ENCODE assay signal across 9 cellular contexts in the genomic region with DNA sequence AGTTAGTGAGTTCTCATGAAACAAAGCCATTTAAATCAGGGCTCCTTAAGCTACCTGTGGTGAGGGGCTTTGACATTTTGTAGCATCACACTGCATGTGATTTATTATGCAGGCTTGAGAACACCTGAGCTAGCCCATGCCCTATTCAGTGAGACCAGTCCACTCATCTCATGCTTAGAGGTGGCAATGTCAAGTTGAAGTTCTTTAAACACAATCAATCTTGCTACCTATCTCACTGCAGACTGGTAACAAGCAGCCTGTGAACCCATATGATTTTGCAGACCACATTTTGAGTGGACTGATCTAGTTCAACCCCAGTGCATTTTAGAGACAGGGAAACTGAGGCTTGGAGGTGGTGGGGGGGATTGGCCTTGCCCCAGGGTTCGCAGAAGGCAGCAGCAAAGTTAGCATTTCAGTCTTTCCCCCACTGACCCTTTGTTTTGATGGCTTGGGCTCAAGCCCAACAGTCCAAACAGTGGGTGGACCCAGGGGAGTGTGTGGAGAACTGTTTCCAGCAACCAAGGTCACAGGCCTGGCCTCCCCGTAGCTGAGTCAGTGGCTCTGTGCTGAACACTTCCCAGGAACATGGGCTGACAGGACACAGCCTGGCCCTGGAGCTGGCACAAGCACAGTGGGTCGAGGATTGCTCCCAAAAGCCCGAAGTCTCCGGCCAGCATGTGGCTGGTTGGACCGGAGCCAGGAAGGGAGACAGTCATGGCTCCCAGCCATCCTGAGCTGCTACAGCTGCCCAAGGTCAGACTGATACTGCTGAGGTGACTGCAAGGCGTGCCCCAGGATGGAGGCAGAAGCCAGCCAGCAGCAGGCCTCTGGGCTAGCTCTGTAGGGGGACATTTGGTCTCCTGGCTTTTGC.
DNase-seq lines count a peak whose midpoint lies in the region; ATAC-seq lines count a peak whose summit lies in the region.
"Had no signal": no experiment of that assay in that cellular context is flagged by ENCODE, and none has a peak within 500 bp of the region (broad histone marks: within the 10 kb centered on the region; RNA-seq: fewer than 3 reads in every experiment).

No MANE protein-coding gene starts in this region.

- peaks cover 9% of the 10 kb centered on the region for H3K4me1 ChIP-seq in rectal smooth muscle tissue (ENCODE audit: control insufficient read depth, insufficient read depth, low read length)

- no peak overlapping the region for H3K4me3 Mint-ChIP-seq in activated T-helper 17 cell treated with anti-CD3 and anti-CD28 coated beads, Interleukin-2, amount 50 U/mL, for 72 hours

- H3K36me3 Mint-ChIP-seq in activated T-helper 17 cell treated with anti-CD3 and anti-CD28 coated beads, Interleukin-2, amount 50 U/mL, for 72 hours (ENCODE audit: low read depth): peaks cover 6% of the 10 kb centered on the region

- peak overlapping the region; percentile 42 for H3K27ac Mint-ChIP-seq in activated T-helper 17 cell treated with anti-CD3 and anti-CD28 coated beads, Interleukin-2, amount 50 U/mL, for 72 hours

- H3K27me3 ChIP-seq in rectal smooth muscle tissue (ENCODE audit: control insufficient read depth, insufficient read depth, low read length): no peaks in the 10 kb centered on the region

- intact Hi-C loops in cardiac septum (cut with DNase I): no loop called here

- no peak overlapping the region for H3K4me3 ChIP-seq in rectal smooth muscle tissue (ENCODE audit: low read length)

- no peaks in the 10 kb centered on the region for H3K9me3 Mint-ChIP-seq in activated T-helper 17 cell treated with anti-CD3 and anti-CD28 coated beads, Interleukin-2, amount 50 U/mL, for 72 hours

- no peaks in the 10 kb centered on the region for H3K27me3 Mint-ChIP-seq in activated T-helper 17 cell treated with anti-CD3 and anti-CD28 coated beads, Interleukin-2, amount 50 U/mL, for 72 hours

- peaks cover 24% of the 10 kb centered on the region for H3K4me1 Mint-ChIP-seq in activated T-helper 17 cell treated with anti-CD3 and anti-CD28 coated beads, Interleukin-2, amount 50 U/mL, for 72 hours

- no peak overlapping the region for H3K9ac ChIP-seq in rectal smooth muscle tissue (ENCODE audit: low read length)

- no peaks in the 10 kb centered on the region for H3K36me3 ChIP-seq in rectal smooth muscle tissue (ENCODE audit: control insufficient read depth, insufficient read depth, low read length)

- DNase-seq in EL: peak; percentile 72
- DNase-seq in cardiac septum (ENCODE audit: low spot score): peak; percentile 92
- DNase-seq in NCI-H524 (lab: John Stamatoyannopoulos, UW): no peak
- no peak for DNase-seq in NOMO-1 treated with DMSO at 0.1 percent for 48 hours (lab: John Stamatoyannopoulos, UW; ENCODE audit: unreplicated experiment)
- no peak for DNase-seq in stimulated activated CD4-positive, alpha-beta T cell treated with anti-CD3 and anti-CD28 coated beads, Interleukin-2, amount 100 ng/mL, for 48 hours
- DNase-seq: effector CD4-positive, alpha-beta T cell had no signal

- H3K27ac ChIP-seq in rectal smooth muscle tissue (ENCODE audit: low read depth, low read length): peak overlapping the region; percentile 56

- ATAC-seq in activated T-helper 17 cell treated with anti-CD3 and anti-CD28 coated beads, Interleukin-2, amount 50 U/mL, for 72 hours (replicated peaks): no peak
- ATAC-seq in GM19023 (IDR thresholded peaks at IDR 0.05; ENCODE audit: unreplicated experiment): no peak

Comparison
In these comparisons a context has a peak if more than half of its experiments do, and no peak if none do; other contexts are left out.
1. DNase-seq: peak in EL (single experiment) and cardiac septum (single experiment); none in NCI-H524 (0 of 2), NOMO-1 treated with DMSO at 0.1 percent for 48 hours (single experiment) and stimulated activated CD4-positive, alpha-beta T cell treated with anti-CD3 and anti-CD28 coated beads, Interleukin-2, amount 100 ng/mL, for 48 hours (0 of 2).